In genomic region chr4:59664771-59665170, GRCh38 we compare ENCODE assay signal across 17 cellular contexts.
"Had no signal": no experiment of that assay in that cellular context is flagged by ENCODE, and none has a peak within 500 bp of the region (broad histone marks: within the 10 kb centered on the region; RNA-seq: fewer than 3 reads in every experiment).

No MANE protein-coding gene starts in this region.

- DNase-seq: activated CD4-positive, CD25-positive, alpha-beta regulatory T cell treated with anti-CD3 and anti-CD28 coated beads, Interleukin-2, amount 50 U/mL, for 72 hours; activated naive CD4-positive, alpha-beta T cell treated with Interleukin-2 at 50 U/mL for 16 hours; activated naive CD8-positive, alpha-beta T cell treated with anti-CD3 and anti-CD28 coated beads, Interleukin-2, amount 50 U/mL, for 24 hours; activated T-cell treated with anti-CD3 and anti-CD28 coated beads for 4 hours; aorta; cerebellar nuclear complex; effector memory CD8-positive, alpha-beta T cell; foreskin keratinocyte; kidney glomerular epithelial cell; left ventricle myocardium superior; mesendoderm; right cardiac atrium; stimulated activated CD4-positive, alpha-beta T cell treated with anti-CD3 and anti-CD28 coated beads, Interleukin-15, amount 100 ng/mL, for 24 hours; stimulated activated CD4-positive, alpha-beta T cell treated with anti-CD3 and anti-CD28 coated beads, Interleukin-4, amount 100 ng/mL, for 1 hour; stimulated activated naive CD4-positive, alpha-beta T cell; T-helper 9 cell; transverse colon had no signal

- ATAC-seq: activated naive CD8-positive, alpha-beta T cell treated with anti-CD3 and anti-CD28 coated beads, Interleukin-2, amount 50 U/mL, for 24 hours; effector memory CD8-positive, alpha-beta T cell; foreskin keratinocyte; left ventricle myocardium superior; right cardiac atrium had no signal
